ENCODE assay signal across 8 cellular contexts in the genomic region with DNA sequence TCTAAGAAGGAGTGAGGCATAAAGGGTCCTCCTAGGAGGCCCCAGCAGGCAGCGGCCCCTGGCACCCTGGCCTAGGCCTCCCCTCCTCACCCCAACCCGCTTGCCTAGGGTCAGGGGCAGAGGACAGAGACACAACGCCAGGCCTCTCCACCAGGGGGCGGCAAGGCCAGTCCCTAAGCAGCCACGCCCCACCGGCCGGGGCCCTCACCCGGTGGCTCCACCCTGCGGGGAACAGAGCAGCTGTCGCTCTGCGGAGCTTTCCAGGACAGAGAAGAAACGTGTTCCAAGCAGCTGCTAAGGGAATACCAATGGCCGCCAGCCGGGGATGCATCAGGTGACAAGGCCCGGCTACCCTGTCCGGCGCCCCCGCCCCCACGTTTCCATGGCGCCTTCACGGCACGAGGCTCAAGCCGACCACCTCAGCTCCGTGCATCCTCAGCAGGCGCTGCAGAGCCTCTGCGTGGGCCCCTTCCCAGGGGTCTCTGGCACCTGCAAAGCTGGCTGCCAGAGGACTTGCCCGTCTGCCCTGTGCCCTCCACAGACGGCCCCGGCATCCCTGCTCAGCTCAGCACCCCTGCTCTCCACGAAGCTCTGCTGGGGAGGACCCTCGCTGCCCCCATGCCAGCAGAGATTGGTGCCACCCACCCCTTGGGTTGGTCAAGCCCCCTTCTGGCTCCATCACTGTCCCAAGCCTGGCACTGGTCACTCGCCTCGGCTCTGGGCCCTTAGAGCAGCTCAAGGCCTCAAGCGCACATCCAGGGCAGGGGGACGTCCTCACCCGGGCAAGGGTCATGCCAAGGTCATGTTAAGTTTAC. TPM values are rescaled to one million over a fixed set of nuclear protein-coding genes. Genes with fewer than 3 reads are reported as not detected.
A peak's percentile ranks its signal among the peaks of the same experiment; 100 is the strongest.
DNase-seq lines count a peak whose midpoint lies in the region; ATAC-seq and TF ChIP-seq lines count a peak whose summit lies in the region.

No MANE protein-coding gene starts in this region.

- intact Hi-C loops in CD8-positive, alpha-beta T cell (cut with DNase I, micrococcal nuclease), result loop anchor here in 1 of 2 experiments (1.0 kb wide), 1 partner anchor 149 kb away; no protein-coding TSS in a partner anchor
- intact Hi-C loops in cardiac septum (cut with DNase I), result no loop called here
- intact Hi-C loops in uterus (cut with DNase I; ENCODE audit: low total_unique reads), result no loop called here

- peaks cover 58% of the 10 kb centered on the region for H3K79me2 ChIP-seq in SU-DHL-6 (ENCODE audit: insufficient read depth, low read length)

- no peak overlapping the region for H3K27ac ChIP-seq in CD8-positive, alpha-beta T cell (ENCODE audit: low read depth, low read length)
- H3K27ac ChIP-seq in SU-DHL-6 (ENCODE audit: low read depth, low read length) (no peak overlapping the region), uterus (no peak overlapping the region)

- peaks cover 36% of the 10 kb centered on the region for H3K4me1 Mint-ChIP-seq in CD8-positive, alpha-beta T cell (ENCODE audit: low read depth)
- peaks cover 17% of the 10 kb centered on the region for H3K4me1 Mint-ChIP-seq in progenitor cell of endocrine pancreas (ENCODE audit: low read depth)

- H2AFZ ChIP-seq in SU-DHL-6 (ENCODE audit: low read depth, low read length, severe bottlenecking), result no peak overlapping the region

- peak; percentile 98 for ATAC-seq in CD8-positive, alpha-beta T cell

- no peak overlapping the region for H3K9ac ChIP-seq in SU-DHL-6 (ENCODE audit: low read length)

- H3K36me3 ChIP-seq in CD8-positive, alpha-beta T cell (ENCODE audit: insufficient read depth, low read length), result peaks cover 18% of the 10 kb centered on the region
- H3K36me3 ChIP-seq in SU-DHL-6 (ENCODE audit: low read length) (no peaks in the 10 kb centered on the region), uterus (no peaks in the 10 kb centered on the region)

- H3K27me3 Mint-ChIP-seq in CD8-positive, alpha-beta T cell (ENCODE audit: low read depth), result no peaks in the 10 kb centered on the region
- no peaks in the 10 kb centered on the region for H3K27me3 Mint-ChIP-seq in progenitor cell of endocrine pancreas

- POLR2A ChIA-PET in CD8-positive, alpha-beta T cell (lab: Charles Lee), result interaction anchor here (1.3 to 2.6 kb wide), 3 partner anchors 33 to 151 kb away, joined by 3 to 8 read pairs (median 8); a partner anchor contains a TSS

- no peak overlapping the region for H3K4me2 ChIP-seq in SU-DHL-6 (ENCODE audit: low read depth, low read length, poor library complexity, severe bottlenecking)

- H4K20me1 ChIP-seq in SU-DHL-6 (ENCODE audit: low read depth, low read length), result no peaks in the 10 kb centered on the region; the same call in 1 of the 2 replicates

- peak; percentile 69 to 91 (median 83) for DNase-seq in CD8-positive, alpha-beta T cell
- DNase-seq in H4 (ENCODE audit: low spot score), result peak; percentile 91
- DNase-seq in NCI-H128 (lab: John Stamatoyannopoulos, UW; ENCODE audit: unreplicated experiment), result peak; percentile 42
- peak; percentile 77 for DNase-seq in activated naive CD8-positive, alpha-beta T cell treated with anti-CD3 and anti-CD28 coated beads, Interleukin-2, amount 50 U/mL, for 16 hours (ENCODE audit: low read depth, low spot score)
- DNase-seq in cardiac septum (ENCODE audit: low spot score), result peak; percentile 95
- peak; percentile 93 for DNase-seq in progenitor cell of endocrine pancreas (ENCODE audit: low spot score, unreplicated experiment)
- DNase-seq in uterus, result peak; percentile 71 to 77

- H3K9me2 ChIP-seq in SU-DHL-6 (replicated peaks; ENCODE audit: insufficient read depth, low read length), result no peaks in the 10 kb centered on the region

- peaks cover 50% of the 10 kb centered on the region for H3K4me1 ChIP-seq in CD8-positive, alpha-beta T cell (ENCODE audit: insufficient read depth, low read length)
- H3K4me1 ChIP-seq in uterus, result peaks cover 0 to 25% of the 10 kb centered on the region in 2 donors

- TF ChIP-seq CTCF in CD8-positive, alpha-beta T cell (IDR thresholded peaks at IDR 0.05), result peak; percentile 67
- TF ChIP-seq CTCF in SU-DHL-6 (IDR thresholded peaks at IDR 0.05; ENCODE audit: insufficient read depth, low read length, poor library complexity, severe bottlenecking), result peak; percentile 97
- peak; percentile 97 for TF ChIP-seq CTCF in progenitor cell of endocrine pancreas (IDR thresholded peaks at IDR 0.05; ENCODE audit: unreplicated experiment)
- peak; percentile 71 to 88 (median 82) for TF ChIP-seq CTCF in uterus (IDR thresholded peaks at IDR 0.05)

- no peaks in the 10 kb centered on the region for H3K27me3 ChIP-seq in CD8-positive, alpha-beta T cell (ENCODE audit: insufficient read depth, low read length)
- no peaks in the 10 kb centered on the region for H3K27me3 ChIP-seq in SU-DHL-6 (ENCODE audit: low read length)
- H3K27me3 ChIP-seq in uterus, result no peaks in the 10 kb centered on the region

- no peaks in the 10 kb centered on the region for H3K9me3 ChIP-seq in CD8-positive, alpha-beta T cell (ENCODE audit: low read length)
- H3K9me3 ChIP-seq in SU-DHL-6 (ENCODE audit: insufficient read depth, low read length), result no peaks in the 10 kb centered on the region
- H3K9me3 ChIP-seq in uterus, result no peaks in the 10 kb centered on the region

- H3F3A ChIP-seq in SU-DHL-6 (ENCODE audit: insufficient read depth), result 0 out of 2 replicates have a peak, but pooled peaks cover 3% of the 10 kb centered on the region

- H3K36me3 Mint-ChIP-seq in CD8-positive, alpha-beta T cell, result peaks cover 31% of the 10 kb centered on the region
- H3K36me3 Mint-ChIP-seq in progenitor cell of endocrine pancreas (ENCODE audit: insufficient read depth), result peaks cover 4% of the 10 kb centered on the region

- no peak for TF ChIP-seq POLR2A in uterus (IDR thresholded peaks at IDR 0.05)

- no peak overlapping the region for H3K4me3 ChIP-seq in CD8-positive, alpha-beta T cell (ENCODE audit: low read depth, low read length)
- H3K4me3 ChIP-seq in SU-DHL-6 (ENCODE audit: insufficient read depth, low read length, poor library complexity, severe bottlenecking) (no peak overlapping the region), uterus (no peak overlapping the region)

- CTCF ChIA-PET in CD8-positive, alpha-beta T cell (lab: Charles Lee), result interaction anchor here (0.6 to 3.0 kb wide), 17 partner anchors 9 to 153 kb away, joined by 3 to 27 read pairs (median 4); a partner anchor contains a TSS

- H3K9me3 Mint-ChIP-seq in CD8-positive, alpha-beta T cell, result no peaks in the 10 kb centered on the region
- H3K9me3 Mint-ChIP-seq in progenitor cell of endocrine pancreas (ENCODE audit: low read depth), result no peaks in the 10 kb centered on the region

- no peak overlapping the region for H3K27ac Mint-ChIP-seq in CD8-positive, alpha-beta T cell
- no peak overlapping the region for H3K27ac Mint-ChIP-seq in progenitor cell of endocrine pancreas

- H3K4me3 Mint-ChIP-seq in CD8-positive, alpha-beta T cell, result no peak overlapping the region
- no peak overlapping the region for H3K4me3 Mint-ChIP-seq in progenitor cell of endocrine pancreas (ENCODE audit: low read depth)

RNA-seq across cellular contexts. Expression of a gene that starts 5.6 kb away (rescaled TPM):
- total RNA-seq in CD8-positive, alpha-beta T cell, result 10 to 100 TPM; 49.0 to 50.8 TPM
- total RNA-seq in H4 (2014; rRNA removed; shearing (Covaris generic)), result 5.5 and 10.4 TPM in 2 replicates
- 21.9 TPM for total RNA-seq in cardiac septum
- total RNA-seq in progenitor cell of endocrine pancreas, result 41.5 and 43.6 TPM in 2 replicates
- total RNA-seq in uterus, result 10 to 100 TPM; 16.9 to 50.0 (median 34.6) TPM

RNA-seq across cellular contexts. Expression of a gene that starts 14.3 kb away (rescaled TPM):
- total RNA-seq in CD8-positive, alpha-beta T cell, result 1 to 10 TPM; 6.2 to 6.6 TPM
- 3.4 and 7.7 TPM in 2 replicates for total RNA-seq in H4 (2014; rRNA removed; shearing (Covaris generic))
- total RNA-seq in cardiac septum, result 1.8 TPM
- 3.0 and 3.3 TPM in 2 replicates for total RNA-seq in progenitor cell of endocrine pancreas
- total RNA-seq in uterus, result 1 to 10 TPM in 1 of 4 donors, not detected in 3; 1.5 TPM

RNA-seq across cellular contexts. Expression of a gene that starts 15.6 kb away (rescaled TPM):
- not detected for total RNA-seq in CD8-positive, alpha-beta T cell
- total RNA-seq in H4 (2014; rRNA removed; shearing (Covaris generic)), result 2.7 TPM in 1 of 2 replicates, not detected in the other
- total RNA-seq in cardiac septum (not detected), progenitor cell of endocrine pancreas (5.0 and 5.3 TPM in 2 replicates), uterus (1 to 10 TPM in 1 of 4 donors, not detected in 3; 1.5 TPM)

RNA-seq across cellular contexts. Expression of a gene that starts 20.0 kb away (rescaled TPM):
- 10 to 100 TPM; 15.6 to 16.1 TPM for total RNA-seq in CD8-positive, alpha-beta T cell
- total RNA-seq in H4 (2014; rRNA removed; shearing (Covaris generic)), result 13.4 and 15.1 TPM in 2 replicates
- total RNA-seq in cardiac septum (25.5 TPM), progenitor cell of endocrine pancreas (27.1 and 32.9 TPM in 2 replicates), uterus (10 to 100 TPM in 1 of 4 donors, 1 to 10 TPM in 3; 2.6 to 20.8 (median 6.6) TPM)

RNA-seq across cellular contexts. Expression of a gene that starts 22.7 kb away (rescaled TPM):
- total RNA-seq in CD8-positive, alpha-beta T cell, result 1 to 10 TPM in 1 of 2 experiments, under 1 TPM in 1; 0.76 to 2.3 TPM
- 33.1 and 33.7 TPM in 2 replicates for total RNA-seq in H4 (2014; rRNA removed; shearing (Covaris generic))
- total RNA-seq in cardiac septum (183 TPM), progenitor cell of endocrine pancreas (8.4 and 10.3 TPM in 2 replicates), uterus (10 to 100 TPM; 10.3 to 97.1 (median 33.1) TPM)

Comparison
In these comparisons a context has a peak if more than half of its experiments do, and no peak if none do; other contexts are left out.
1. DNase-seq: peak in every context shown above with its lines; median percentile 95 in cardiac septum; 93 in progenitor cell of endocrine pancreas; 91 in H4; 83 in CD8-positive, alpha-beta T cell; 77 in activated naive CD8-positive, alpha-beta T cell treated with anti-CD3 and anti-CD28 coated beads, Interleukin-2, amount 50 U/mL, for 16 hours; 74 in uterus; 42 in NCI-H128.